ENCODE assay signal across 28 cellular contexts in genomic region chr1:223878598-223879325, GRCh38.
"Had no signal": no experiment of that assay in that cellular context is flagged by ENCODE, and none has a peak within 500 bp of the region (broad histone marks: within the 10 kb centered on the region; RNA-seq: fewer than 3 reads in every experiment).

No MANE protein-coding gene starts in this region.

- H3K9ac ChIP-seq: neural progenitor cell, parathyroid adenoma had no signal

- H3K4me1 ChIP-seq: gastrocnemius medialis, neural progenitor cell, parathyroid adenoma, prostate gland, right atrium auricular region, stomach, thyroid gland, vagina had no signal

- FAIRE-seq: keratinocyte had no signal

- H3K27me3 ChIP-seq: gastrocnemius medialis, neural progenitor cell, right atrium auricular region, stomach, thyroid gland, vagina had no signal

- H2AFZ ChIP-seq: neural progenitor cell, parathyroid adenoma had no signal

- H3K4me3 Mint-ChIP-seq: dendritic cell treated with granulocyte-macrophage colony-stimulating factor and Interleukin-4, amounts not matched to agents 40 ng/mL and 50 ng/mL, for 4 days; endodermal cell; memory B cell; natural killer cell; neural progenitor cell had no signal

- H3K27ac Mint-ChIP-seq: dendritic cell treated with granulocyte-macrophage colony-stimulating factor and Interleukin-4, amounts not matched to agents 40 ng/mL and 50 ng/mL, for 4 days; endodermal cell; memory B cell; natural killer cell; neural progenitor cell had no signal

- H3K9me3 ChIP-seq: gastrocnemius medialis, prostate gland, right atrium auricular region, stomach, thyroid gland, vagina had no signal

- H3K27me3 Mint-ChIP-seq: dendritic cell treated with granulocyte-macrophage colony-stimulating factor and Interleukin-4, amounts not matched to agents 40 ng/mL and 50 ng/mL, for 4 days had no signal

- H3K4me3 ChIP-seq: gastrocnemius medialis, lung, neural progenitor cell, prostate gland, right atrium auricular region, smooth muscle cell, stomach, thyroid gland, vagina had no signal

- ATAC-seq: esophagus mucosa, gastrocnemius medialis, left lobe of liver, natural killer cell, sciatic nerve had no signal

- H3K4me1 Mint-ChIP-seq: endodermal cell, memory B cell, natural killer cell, neural progenitor cell had no signal

- H3K36me3 Mint-ChIP-seq: memory B cell, natural killer cell, neural progenitor cell had no signal

- H3K4me2 ChIP-seq: neural progenitor cell, smooth muscle cell had no signal

- DNase-seq: effector CD8-positive, alpha-beta T cell; endodermal cell; foreskin fibroblast; gastrocnemius medialis; head of caudate nucleus; natural killer cell; stimulated activated CD4-positive, alpha-beta T cell treated with anti-CD3 and anti-CD28 coated beads, Interleukin-12 subunit alpha, Interleukin-12 subunit beta, amount 100 ng/mL, for 4 hours; stimulated activated CD4-positive, alpha-beta T cell treated with anti-CD3 and anti-CD28 coated beads, Interleukin-1b, Interleukin-23, amount 100 ng/mL, for 48 hours; stimulated activated CD4-positive, alpha-beta T cell treated with anti-CD3 and anti-CD28 coated beads, Interleukin-4, amount 100 ng/mL, for 1 hour; stimulated activated CD8-positive, alpha-beta memory T cell treated with anti-CD3 and anti-CD28 coated beads, Interleukin-4, amount 100 ng/mL, for 48 hours; stimulated activated naive CD4-positive, alpha-beta T cell treated with Interleukin-2 at 50 U/mL for 16 hours; stomach; thyroid gland; trophoblast cell had no signal

- H3K36me3 ChIP-seq: gastrocnemius medialis, neural progenitor cell, prostate gland, right atrium auricular region, stomach, thyroid gland, vagina had no signal

- H3K27ac ChIP-seq: epithelial cell of prostate, gastrocnemius medialis, neural progenitor cell, parathyroid adenoma, prostate gland, right atrium auricular region, stomach, thyroid gland, vagina had no signal

- H3K9me3 Mint-ChIP-seq: dendritic cell treated with granulocyte-macrophage colony-stimulating factor and Interleukin-4, amounts not matched to agents 40 ng/mL and 50 ng/mL, for 4 days; natural killer cell had no signal

- H3K79me2 ChIP-seq: parathyroid adenoma had no signal
